In genomic region chr3:175434591-175434990, GRCh38 we compare ENCODE assay signal across 15 cellular contexts.
"Had no signal": no experiment of that assay in that cellular context is flagged by ENCODE, and none has a peak within 500 bp of the region (broad histone marks: within the 10 kb centered on the region; RNA-seq: fewer than 3 reads in every experiment).

No MANE protein-coding gene starts in this region.

- H3K27me3 ChIP-seq: spleen, thyroid gland had no signal

- H3K4me1 ChIP-seq: spleen, thyroid gland had no signal

- H3K4me3 ChIP-seq: spleen, thyroid gland had no signal

- H3K36me3 ChIP-seq: spleen, thyroid gland had no signal

- H3K27ac ChIP-seq: spleen, thyroid gland had no signal

- ATAC-seq: activated CD8-positive, alpha-beta T cell treated with anti-CD3 and anti-CD28 coated beads for 36 hours; effector memory CD8-positive, alpha-beta T cell; left lobe of liver had no signal

- H3K9me3 ChIP-seq: thyroid gland had no signal

- DNase-seq: activated CD4-positive, alpha-beta T cell treated with anti-CD3 and anti-CD28 coated beads for 48 hours; activated CD4-positive, CD25-positive, alpha-beta regulatory T cell; activated CD8-positive, alpha-beta T cell treated with anti-CD3 and anti-CD28 coated beads for 36 hours; activated naive CD4-positive, alpha-beta T cell treated with Interleukin-2 at 50 U/mL for 16 hours; activated naive CD8-positive, alpha-beta T cell treated with anti-CD3 and anti-CD28 coated beads, Interleukin-2, amount 10 ng/mL, durations not matched to agents 7 days and 5 days; activated T-cell treated with anti-CD3 and anti-CD28 coated beads, Interleukin-2, amount 50 U/mL, for 24 hours; caudate nucleus; effector memory CD8-positive, alpha-beta T cell; nephron progenitor cell; nucleus accumbens; retina; spleen; stimulated activated naive CD4-positive, alpha-beta T cell; thyroid gland had no signal
